ENCODE assay signal across 11 cellular contexts in genomic region chr15:74789741-74790079, GRCh38. TPM values are rescaled to one million over a fixed set of nuclear protein-coding genes. Genes with fewer than 3 reads are reported as not detected.
DNase-seq lines count a peak whose midpoint lies in the region; TF ChIP-seq lines count a peak whose summit lies in the region.
"Had no signal": no experiment of that assay in that cellular context is flagged by ENCODE, and none has a peak within 500 bp of the region (broad histone marks: within the 10 kb centered on the region; RNA-seq: fewer than 3 reads in every experiment).

No MANE protein-coding gene starts in this region.

- H3K27ac Mint-ChIP-seq in activated naive CD4-positive, alpha-beta T cell treated with anti-CD3 and anti-CD28 coated beads for 36 hours, result peak overlapping the region; percentile 99
- H3K27ac Mint-ChIP-seq in activated naive CD8-positive, alpha-beta T cell, result peak overlapping the region; percentile 99
- H3K27ac Mint-ChIP-seq in mesothelial cell of epicardium, result no peak overlapping the region

- no peak for DNase-seq in activated naive CD4-positive, alpha-beta T cell treated with anti-CD3 and anti-CD28 coated beads for 36 hours
- DNase-seq in activated naive CD4-positive, alpha-beta T cell (lab: John Stamatoyannopoulos, UW), result no peak
- DNase-seq in mesenchymal stem cell (no peak), tibial nerve (ENCODE audit: low spot score in 2 of 2) (no peak), cerebellar cortex (ENCODE audit: low spot score) (no peak), NK-92 (lab: John Stamatoyannopoulos, UW; ENCODE audit: unreplicated experiment) (no peak), mesothelial cell of epicardium (ENCODE audit: low spot score in 2 of 2, unreplicated experiment in 2 of 2) (no peak)
- DNase-seq: NCI-H2029 had no signal

- H2BK5ac ChIP-seq in mesenchymal stem cell (ENCODE audit: low read depth, low read length, poor library complexity, severe bottlenecking), result peak overlapping the region; percentile 33

- peaks cover 75% of the 10 kb centered on the region for H3K4me1 Mint-ChIP-seq in activated naive CD4-positive, alpha-beta T cell treated with anti-CD3 and anti-CD28 coated beads for 36 hours (ENCODE audit: low read depth)
- peaks cover 81% of the 10 kb centered on the region for H3K4me1 Mint-ChIP-seq in activated naive CD8-positive, alpha-beta T cell (ENCODE audit: low read depth)
- peaks cover 30% of the 10 kb centered on the region for H3K4me1 Mint-ChIP-seq in mesothelial cell of epicardium

- intact Hi-C loops in activated naive CD4-positive, alpha-beta T cell treated with anti-CD3 and anti-CD28 coated beads for 36 hours (cut with micrococcal nuclease), result loop anchor here (2.0 to 10.0 kb wide), 5 partner anchors 247 to 835 kb away; partner anchors contain the start of genes ARID3B, C15orf39, PML and SIN3A

- no peak for TF ChIP-seq EP300 in tibial nerve (IDR thresholded peaks at IDR 0.05)

- H3K36me3 ChIP-seq in mesenchymal stem cell (ENCODE audit: control insufficient read depth in 1 of 2, insufficient read depth in 2 of 2, low read depth in 1 of 2, low read length in 2 of 2) (peaks cover 0 to 15% of the 10 kb centered on the region in 2 experiments), tibial nerve (no peaks in the 10 kb centered on the region)

- H2BK120ac ChIP-seq in mesenchymal stem cell (ENCODE audit: low read depth, low read length), result no peak overlapping the region

- 89% methylated on average over 3 of the region's 3 CpGs for WGBS in mesenchymal stem cell
- WGBS in tibial nerve, 2 donors, result 16 to 25% methylated on average over 3 of the region's 3 CpGs

- no peak overlapping the region for H2BK15ac ChIP-seq in mesenchymal stem cell (ENCODE audit: low read depth, poor library complexity, severe bottlenecking)

- TF ChIP-seq POLR2A in tibial nerve (IDR thresholded peaks at IDR 0.05), result no peak

- H3K4me1 ChIP-seq in mesenchymal stem cell (ENCODE audit: control insufficient read depth, insufficient read depth, low read depth, low read length) (peaks cover 80% of the 10 kb centered on the region), tibial nerve (peaks cover 0 to 98% (median 88%) of the 10 kb centered on the region in 4 donors)

- peak overlapping the region in 1 of 2 experiments; percentile 66 for H2BK12ac ChIP-seq in mesenchymal stem cell (ENCODE audit: low read length in 2 of 2)

- no peak for TF ChIP-seq CTCF in tibial nerve (IDR thresholded peaks at IDR 0.05)
- no peak for TF ChIP-seq CTCF in mesothelial cell of epicardium (IDR thresholded peaks at IDR 0.05; ENCODE audit: unreplicated experiment)

- no peak overlapping the region for H3K4me3 ChIP-seq in mesenchymal stem cell (ENCODE audit: insufficient read depth in 1 of 2, low read depth in 1 of 2, low read length in 2 of 2)
- peak overlapping the region in 1 of 4 donors; percentile 30 for H3K4me3 ChIP-seq in tibial nerve

- H3K9ac ChIP-seq in mesenchymal stem cell (ENCODE audit: low read length), result peak overlapping the region; percentile 78

- H2AK5ac ChIP-seq in mesenchymal stem cell (ENCODE audit: low read length, severe bottlenecking), result peak overlapping the region; percentile 65

- no peaks in the 10 kb centered on the region for H3K9me3 Mint-ChIP-seq in activated naive CD4-positive, alpha-beta T cell treated with anti-CD3 and anti-CD28 coated beads for 36 hours
- no peaks in the 10 kb centered on the region for H3K9me3 Mint-ChIP-seq in activated naive CD8-positive, alpha-beta T cell (ENCODE audit: low read depth)
- H3K9me3 Mint-ChIP-seq in mesothelial cell of epicardium, result no peaks in the 10 kb centered on the region

- H3K27ac ChIP-seq in mesenchymal stem cell (ENCODE audit: low read length, poor library complexity, severe bottlenecking), result peak overlapping the region; percentile 81
- peak overlapping the region; percentile 35 to 88 (median 85) for H3K27ac ChIP-seq in tibial nerve

- H2AFZ ChIP-seq in mesenchymal stem cell (ENCODE audit: low read depth, low read length), result no peak overlapping the region

- H4K8ac ChIP-seq in mesenchymal stem cell (ENCODE audit: low read length), result no peak overlapping the region

- H3K9me3 ChIP-seq in mesenchymal stem cell (ENCODE audit: control insufficient read depth, low read length) (no peaks in the 10 kb centered on the region), tibial nerve (no peaks in the 10 kb centered on the region)

- H3K4me3 Mint-ChIP-seq in activated naive CD4-positive, alpha-beta T cell treated with anti-CD3 and anti-CD28 coated beads for 36 hours, result peak overlapping the region; percentile 93
- peak overlapping the region; percentile 92 for H3K4me3 Mint-ChIP-seq in activated naive CD8-positive, alpha-beta T cell
- H3K4me3 Mint-ChIP-seq in mesothelial cell of epicardium, result no peak overlapping the region

- H3K27me3 ChIP-seq in mesenchymal stem cell (ENCODE audit: control insufficient read depth in 1 of 2, insufficient read depth in 1 of 2, low read length in 2 of 2) (no peaks in the 10 kb centered on the region), tibial nerve (no peaks in the 10 kb centered on the region)

- H4K91ac ChIP-seq in mesenchymal stem cell (ENCODE audit: low read length), result no peak overlapping the region

- H3K14ac ChIP-seq in mesenchymal stem cell (ENCODE audit: low read length in 2 of 2), result no peak overlapping the region

- H3K36me3 Mint-ChIP-seq in activated naive CD4-positive, alpha-beta T cell treated with anti-CD3 and anti-CD28 coated beads for 36 hours (ENCODE audit: low read depth), result peaks cover 53% of the 10 kb centered on the region
- H3K36me3 Mint-ChIP-seq in activated naive CD8-positive, alpha-beta T cell, result no peaks in the 10 kb centered on the region
- no peaks in the 10 kb centered on the region for H3K36me3 Mint-ChIP-seq in mesothelial cell of epicardium

- CTCF ChIA-PET in activated naive CD4-positive, alpha-beta T cell treated with anti-CD3 and anti-CD28 coated beads for 36 hours (lab: Charles Lee), result interaction anchor here (26.8 to 29.5 kb wide), 2 partner anchors 2 to 11 kb away, joined by 1193 read pairs; partner anchors contain the start of gene CSK

- H3K23ac ChIP-seq in mesenchymal stem cell (ENCODE audit: low read length in 2 of 2), result peak overlapping the region in 1 of 2 experiments; percentile 57

- H3K79me1 ChIP-seq in mesenchymal stem cell (replicated peaks; ENCODE audit: low read length, poor library complexity, severe bottlenecking), result peaks cover 24% of the 10 kb centered on the region

- no peak overlapping the region for H3K4me2 ChIP-seq in mesenchymal stem cell (ENCODE audit: low read length, poor library complexity, severe bottlenecking)

- peak overlapping the region in 1 of 2 experiments; percentile 16 for H3K18ac ChIP-seq in mesenchymal stem cell (ENCODE audit: low read depth in 1 of 2, low read length in 2 of 2)

- no peaks in the 10 kb centered on the region for H3K27me3 Mint-ChIP-seq in activated naive CD4-positive, alpha-beta T cell treated with anti-CD3 and anti-CD28 coated beads for 36 hours (ENCODE audit: low read depth)
- H3K27me3 Mint-ChIP-seq in activated naive CD8-positive, alpha-beta T cell, result no peaks in the 10 kb centered on the region
- H3K27me3 Mint-ChIP-seq in mesothelial cell of epicardium (ENCODE audit: low read depth), result no peaks in the 10 kb centered on the region

- peak overlapping the region in 1 of 2 experiments; percentile 86 for H3K4ac ChIP-seq in mesenchymal stem cell (ENCODE audit: low read depth in 1 of 2, low read length in 2 of 2)

RNA-seq across cellular contexts. Expression of gene CSK, which starts 7.8 kb away (rescaled TPM):
- total RNA-seq in activated naive CD4-positive, alpha-beta T cell treated with anti-CD3 and anti-CD28 coated beads for 36 hours, result 100 to 1,000 TPM; 272 to 282 TPM
- 35.8 TPM for polyA plus RNA-seq in mesenchymal stem cell (2013, experiment 1 of 2)
- 38.5 TPM for polyA plus RNA-seq in mesenchymal stem cell (2013, experiment 2 of 2)
- total RNA-seq in tibial nerve (10 to 100 TPM; 14.9 to 56.4 (median 24.5) TPM), mesothelial cell of epicardium (57.0 to 59.0 TPM (median 58.1 TPM) in 3 replicates)

RNA-seq across cellular contexts. Expression of gene LMAN1L, which starts 22.9 kb away (rescaled TPM):
- total RNA-seq in activated naive CD4-positive, alpha-beta T cell treated with anti-CD3 and anti-CD28 coated beads for 36 hours, result not detected
- not detected for polyA plus RNA-seq in mesenchymal stem cell (2013, experiment 1 of 2)
- polyA plus RNA-seq in mesenchymal stem cell (2013, experiment 2 of 2), result not detected
- total RNA-seq in tibial nerve, result under 1 TPM in 1 of 4 donors, not detected in 3; 0.42 TPM
- 0.16 to 0.65 TPM (median 0.35 TPM) in 3 replicates for total RNA-seq in mesothelial cell of epicardium
- total RNA-seq: endothelial cell of umbilical vein, renal cortical epithelial cell had no signal
- polyA plus RNA-seq: endothelial cell of umbilical vein had no signal

RNA-seq across cellular contexts. Expression of gene CPLX3, which starts 36.7 kb away (rescaled TPM):
- not detected for total RNA-seq in activated naive CD4-positive, alpha-beta T cell treated with anti-CD3 and anti-CD28 coated beads for 36 hours
- polyA plus RNA-seq in mesenchymal stem cell (2013, experiment 1 of 2), result not detected
- not detected for polyA plus RNA-seq in mesenchymal stem cell (2013, experiment 2 of 2)
- not detected for total RNA-seq in tibial nerve
- 0.14 TPM in 1 of 3 replicates, not detected in the others for total RNA-seq in mesothelial cell of epicardium
- total RNA-seq: endothelial cell of umbilical vein, renal cortical epithelial cell had no signal
- polyA plus RNA-seq: endothelial cell of umbilical vein had no signal

RNA-seq across cellular contexts. Expression of gene CYP1A2, which starts 41.1 kb away (rescaled TPM):
- total RNA-seq in activated naive CD4-positive, alpha-beta T cell treated with anti-CD3 and anti-CD28 coated beads for 36 hours, result not detected
- not detected for polyA plus RNA-seq in mesenchymal stem cell (2013, experiment 1 of 2)
- not detected for polyA plus RNA-seq in mesenchymal stem cell (2013, experiment 2 of 2)
- not detected for total RNA-seq in tibial nerve
- 0.09 TPM in 1 of 3 replicates, not detected in the others for total RNA-seq in mesothelial cell of epicardium
- total RNA-seq: endothelial cell of umbilical vein, renal cortical epithelial cell had no signal
- polyA plus RNA-seq: endothelial cell of umbilical vein had no signal

RNA-seq across cellular contexts. Expression of gene ULK3, which starts 53.2 kb away (rescaled TPM):
- total RNA-seq in activated naive CD4-positive, alpha-beta T cell treated with anti-CD3 and anti-CD28 coated beads for 36 hours, result 10 to 100 TPM; 58.9 to 69.2 TPM
- polyA plus RNA-seq in mesenchymal stem cell (2013, experiment 1 of 2), result 15.0 TPM
- 14.2 TPM for polyA plus RNA-seq in mesenchymal stem cell (2013, experiment 2 of 2)
- total RNA-seq in tibial nerve (10 to 100 TPM; 42.6 to 86.7 (median 48.9) TPM), mesothelial cell of epicardium (30.9 to 34.8 TPM (median 32.6 TPM) in 3 replicates)
